ENCODE assay signal across 19 cellular contexts in the genomic region with DNA sequence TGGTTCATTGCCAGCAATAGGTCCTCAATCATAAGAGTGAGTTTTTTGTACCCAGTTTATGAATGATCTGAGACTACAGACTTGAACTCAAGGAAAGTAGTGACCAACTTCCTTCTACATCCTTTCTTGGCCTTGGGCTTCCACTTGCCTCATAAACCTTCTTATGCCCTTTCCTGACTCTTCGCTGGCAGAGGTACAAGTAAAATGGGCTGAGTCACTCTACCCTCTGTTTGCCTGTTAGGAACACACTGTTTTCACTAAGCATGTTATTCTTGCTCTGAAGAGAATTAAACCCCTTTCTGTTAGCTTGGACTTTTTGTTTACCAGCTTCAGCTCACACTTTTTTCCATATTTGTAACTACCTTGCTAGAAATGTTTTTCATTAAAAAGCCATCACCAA.
DNase-seq lines count a peak whose midpoint lies in the region; ATAC-seq and TF ChIP-seq lines count a peak whose summit lies in the region.
"Had no signal": no experiment of that assay in that cellular context is flagged by ENCODE, and none has a peak within 500 bp of the region (broad histone marks: within the 10 kb centered on the region; RNA-seq: fewer than 3 reads in every experiment).

No MANE protein-coding gene starts in this region.

- no peaks in the 10 kb centered on the region for H3K36me3 Mint-ChIP-seq in activated naive CD8-positive, alpha-beta T cell treated with anti-CD3 and anti-CD28 coated beads for 36 hours

- TF ChIP-seq EP300 in sigmoid colon (IDR thresholded peaks at IDR 0.05) = peak in 1 of 4 donors; percentile 50

- no peak overlapping the region for H3K9ac ChIP-seq in SK-N-MC (ENCODE audit: insufficient read length)

- H3K27ac Mint-ChIP-seq in activated naive CD8-positive, alpha-beta T cell treated with anti-CD3 and anti-CD28 coated beads for 36 hours = no peak overlapping the region
- H3K27ac Mint-ChIP-seq: activated CD4-positive, alpha-beta T cell treated with anti-CD3 and anti-CD28 coated beads, Interleukin-2, amount 10 ng/mL, durations not matched to agents 7 days and 5 days had no signal

- H3K9me3 ChIP-seq in SK-N-MC (ENCODE audit: low read depth, low read length) (no peaks in the 10 kb centered on the region), sigmoid colon (no peaks in the 10 kb centered on the region)
- H3K9me3 ChIP-seq: HAP-1, lower lobe of right lung, thyroid gland had no signal

- DNase-seq in GM04504 (ENCODE audit: low read depth) (peak; percentile 1), SK-N-MC (ENCODE audit: low read depth, low spot score) (no peak), fibroblast of mammary gland (ENCODE audit: low read depth) (peak; percentile 8), sigmoid colon (peak; percentile 83)
- no peak for DNase-seq in activated naive CD8-positive, alpha-beta T cell treated with anti-CD3 and anti-CD28 coated beads for 36 hours
- DNase-seq: activated CD4-positive, alpha-beta T cell treated with anti-CD3 and anti-CD28 coated beads, Interleukin-2, amount 10 ng/mL, durations not matched to agents 7 days and 5 days; activated CD8-positive, alpha-beta memory T cell treated with anti-CD3 and anti-CD28 coated beads, Interleukin-2, amount 50 U/mL, for 48 hours; activated gamma-delta T cell treated with Interleukin-2 at 50 U/mL for 16 hours; cerebellar nuclear complex; effector CD4-positive, alpha-beta T cell; lower lobe of right lung; NCI-H1048; NCI-H2029; NCI-H510A treated with DMSO at 0.1 percent for 48 hours; thyroid gland had no signal

- no peak overlapping the region for H3K4me3 Mint-ChIP-seq in activated naive CD8-positive, alpha-beta T cell treated with anti-CD3 and anti-CD28 coated beads for 36 hours
- H3K4me3 Mint-ChIP-seq: activated CD4-positive, alpha-beta T cell treated with anti-CD3 and anti-CD28 coated beads, Interleukin-2, amount 10 ng/mL, durations not matched to agents 7 days and 5 days had no signal

- no peak for TF ChIP-seq CTCF in fibroblast of mammary gland (conservative IDR thresholded peaks at IDR 0.05; ENCODE audit: control insufficient read depth, insufficient read depth, low read depth, low read length)
- TF ChIP-seq CTCF in sigmoid colon (IDR thresholded peaks at IDR 0.05) = no peak

- no peaks in the 10 kb centered on the region for H3K4me1 Mint-ChIP-seq in activated naive CD8-positive, alpha-beta T cell treated with anti-CD3 and anti-CD28 coated beads for 36 hours
- H3K4me1 Mint-ChIP-seq: activated CD4-positive, alpha-beta T cell treated with anti-CD3 and anti-CD28 coated beads, Interleukin-2, amount 10 ng/mL, durations not matched to agents 7 days and 5 days had no signal

- peaks cover 0 to 51% (median 37%) of the 10 kb centered on the region in 4 donors for H3K4me1 ChIP-seq in sigmoid colon
- H3K4me1 ChIP-seq: HAP-1, lower lobe of right lung had no signal

- WGBS in sigmoid colon, 2 donors = 51 to 66% methylated on average over 1 of the region's 1 CpG

- no peak for TF ChIP-seq POLR2A in sigmoid colon (IDR thresholded peaks at IDR 0.05)

- H3K36me3 ChIP-seq in SK-N-MC (ENCODE audit: insufficient read depth, low read length) = peaks cover 26% of the 10 kb centered on the region; the same call in 1 of the 2 replicates
- H3K36me3 ChIP-seq in sigmoid colon = no peaks in the 10 kb centered on the region
- H3K36me3 ChIP-seq: HAP-1, lower lobe of right lung, thyroid gland had no signal

- ATAC-seq in HG03439 (IDR thresholded peaks at IDR 0.05; ENCODE audit: unreplicated experiment) = no peak
- ATAC-seq in GM21360 (IDR thresholded peaks at IDR 0.05; ENCODE audit: unreplicated experiment) = no peak
- ATAC-seq in HG02852 (IDR thresholded peaks at IDR 0.05; ENCODE audit: unreplicated experiment) = no peak
- ATAC-seq: lower lobe of right lung had no signal

- no peaks in the 10 kb centered on the region for H3K9me3 Mint-ChIP-seq in activated naive CD8-positive, alpha-beta T cell treated with anti-CD3 and anti-CD28 coated beads for 36 hours
- H3K9me3 Mint-ChIP-seq: activated CD4-positive, alpha-beta T cell treated with anti-CD3 and anti-CD28 coated beads, Interleukin-2, amount 10 ng/mL, durations not matched to agents 7 days and 5 days had no signal

- H3K27ac ChIP-seq in SK-N-MC (0 out of 2 replicates have a peak overlapping the region, but pooled peaks have one; percentile 21), sigmoid colon (peak overlapping the region in 3 of 4 donors; percentile 59 to 73 (median 63))
- H3K27ac ChIP-seq: lower lobe of right lung, thyroid gland had no signal

- peaks cover 7% of the 10 kb centered on the region for H3K27me3 Mint-ChIP-seq in activated naive CD8-positive, alpha-beta T cell treated with anti-CD3 and anti-CD28 coated beads for 36 hours
- H3K27me3 Mint-ChIP-seq: activated CD4-positive, alpha-beta T cell treated with anti-CD3 and anti-CD28 coated beads, Interleukin-2, amount 10 ng/mL, durations not matched to agents 7 days and 5 days had no signal

- no peaks in the 10 kb centered on the region for H3K27me3 ChIP-seq in sigmoid colon
- H3K27me3 ChIP-seq: thyroid gland had no signal

- H3K4me3 ChIP-seq in SK-N-MC (no peak overlapping the region), fibroblast of mammary gland (ENCODE audit: control insufficient read depth, low read depth, low read length) (no peak overlapping the region), sigmoid colon (no peak overlapping the region)
- H3K4me3 ChIP-seq: HAP-1, lower lobe of right lung, thyroid gland had no signal

- intact Hi-C loops in sigmoid colon (cut with DNase I) = no loop called here

Comparison
In these comparisons a context has a peak if more than half of its experiments do, and no peak if none do; other contexts are left out.
1. DNase-seq: peak in GM04504 (single experiment), fibroblast of mammary gland (single experiment) and sigmoid colon (single experiment); none in SK-N-MC (single experiment) and activated naive CD8-positive, alpha-beta T cell treated with anti-CD3 and anti-CD28 coated beads for 36 hours (single experiment).